In the genomic region with DNA sequence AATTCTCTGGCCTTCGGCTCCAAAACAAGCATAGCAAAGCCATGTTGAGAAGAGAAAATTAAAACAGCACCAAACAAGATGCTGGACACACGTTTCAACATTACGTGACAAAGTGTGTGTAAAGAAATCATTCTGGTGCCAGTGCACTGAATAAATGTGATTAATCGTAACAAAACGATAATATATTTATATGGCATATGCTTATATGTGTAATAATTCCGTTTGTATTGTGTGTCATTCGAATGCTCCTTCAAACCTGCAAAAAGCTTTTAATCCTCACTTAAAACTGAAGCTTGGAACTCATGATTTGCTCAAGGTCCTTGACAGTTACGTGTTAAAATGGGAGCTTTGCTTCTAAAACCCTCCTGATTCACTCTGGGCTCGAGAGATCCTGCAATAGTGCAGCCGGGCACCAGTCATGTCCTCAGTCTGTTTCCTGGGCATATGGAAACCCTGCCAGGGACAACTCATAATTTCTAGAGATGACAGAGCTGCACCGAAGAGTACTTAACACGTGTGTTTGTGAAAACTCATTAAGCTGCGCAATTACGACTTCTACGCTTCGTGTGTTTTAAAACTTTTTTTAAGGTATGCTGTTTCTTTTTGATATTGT, we compare ENCODE assay signal across 8 cellular contexts. TPM values are rescaled to one million over a fixed set of nuclear protein-coding genes. Genes with fewer than 3 reads are reported as not detected.
A peak's percentile ranks its signal among the peaks of the same experiment; 100 is the strongest.
DNase-seq lines count a peak whose midpoint lies in the region; ATAC-seq and TF ChIP-seq lines count a peak whose summit lies in the region.

No MANE protein-coding gene starts in this region.

- no peaks in the 10 kb centered on the region for H3K27me3 Mint-ChIP-seq in Caco-2 (ENCODE audit: insufficient read depth, unreplicated experiment)

- H3K4me2 ChIP-seq in neuronal stem cell (ENCODE audit: insufficient read depth, low read length, poor library complexity, severe bottlenecking), result no peak overlapping the region

- no peaks in the 10 kb centered on the region for H3K9me3 Mint-ChIP-seq in Caco-2 (ENCODE audit: unreplicated experiment)

- DNase-seq in Caco-2 (no peak), MG63 (peak; percentile 68), colonic mucosa (no peak), neuronal stem cell (ENCODE audit: low spot score) (no peak), NCI-H2107 (lab: John Stamatoyannopoulos, UW) (no peak), anterior cingulate cortex (lab: John Stamatoyannopoulos, UW) (no peak), HuH-7 (ENCODE audit: low spot score) (no peak)

- H3K9me3 ChIP-seq in Caco-2 (no peaks in the 10 kb centered on the region), MG63 (peaks cover 10% of the 10 kb centered on the region), colonic mucosa (no peaks in the 10 kb centered on the region), neuronal stem cell (replicated peaks in 1 of 2; ENCODE audit: control insufficient read depth in 2 of 2, insufficient read depth in 1 of 2, low read depth in 1 of 2, low read length in 2 of 2) (peaks cover 9 to 13% of the 10 kb centered on the region in 2 donors)

- peaks cover 64% of the 10 kb centered on the region for H3K36me3 Mint-ChIP-seq in Caco-2 (ENCODE audit: insufficient read depth, unreplicated experiment)

- intact Hi-C loops in Caco-2 (cut with micrococcal nuclease; ENCODE audit: unreplicated experiment), result loop anchor here (1.0 to 5.0 kb wide), 3 partner anchors 30 to 137 kb away; partner anchors contain the start of genes AKAP8 and WIZ
- intact Hi-C loops in colonic mucosa (cut with DNase I), result loop anchor here (10.0 kb wide), 1 partner anchor 135 kb away; no protein-coding TSS in a partner anchor

- H2BK15ac ChIP-seq in neuronal stem cell (ENCODE audit: low read length), result no peak overlapping the region

- TF ChIP-seq CTCF in Caco-2 (IDR thresholded peaks at IDR 0.05; ENCODE audit: insufficient read depth in 1 of 2, low read depth in 1 of 2, low read length in 1 of 2, severe bottlenecking in 1 of 2, unreplicated experiment in 1 of 2) (no peak), colonic mucosa (IDR thresholded peaks at IDR 0.05) (no peak)

- H3K23ac ChIP-seq in neuronal stem cell (ENCODE audit: low read depth, low read length, poor library complexity), result no peak overlapping the region

- no CpG with 5 or more reads among the region's 16 CpGs for WGBS in neuronal stem cell (ENCODE audit: extremely low coverage in 2 of 2, insufficient read length in 2 of 2, insufficient replicate concordance in 1 of 2), 2 donors

- H2AFZ ChIP-seq in neuronal stem cell (ENCODE audit: low read length), result peak overlapping the region; percentile 52

- H3K18ac ChIP-seq in neuronal stem cell (ENCODE audit: low read length), result no peak overlapping the region

- H3K27me3 ChIP-seq in Caco-2 (replicated peaks; ENCODE audit: control insufficient read depth, insufficient read depth, low read length) (no peaks in the 10 kb centered on the region), MG63 (no peaks in the 10 kb centered on the region), colonic mucosa (no peaks in the 10 kb centered on the region), neuronal stem cell (ENCODE audit: control insufficient read depth in 3 of 3, insufficient read depth in 3 of 3, low read depth in 1 of 3, low read length in 3 of 3) (no peaks in the 10 kb centered on the region)

- H3K36me3 ChIP-seq in Caco-2 (ENCODE audit: control insufficient read depth, insufficient read depth, low read length) (peaks cover 3% of the 10 kb centered on the region), MG63 (peaks cover 59% of the 10 kb centered on the region), colonic mucosa (no peaks in the 10 kb centered on the region), neuronal stem cell (replicated peaks in 1 of 2; ENCODE audit: control insufficient read depth in 2 of 2, insufficient read depth in 2 of 2, low read length in 2 of 2) (peaks cover 23 to 63% of the 10 kb centered on the region in 2 donors)

- ATAC-seq in GM18498 (IDR thresholded peaks at IDR 0.05; ENCODE audit: unreplicated experiment), result no peak

- H2BK5ac ChIP-seq in neuronal stem cell (ENCODE audit: low read length), result no peak overlapping the region

- H3K4me1 ChIP-seq in Caco-2 (peaks cover 6% of the 10 kb centered on the region; the same call in 1 of the 2 replicates), colonic mucosa (peaks cover 18% of the 10 kb centered on the region), neuronal stem cell (ENCODE audit: control insufficient read depth in 2 of 2, insufficient read depth in 1 of 2, low read depth in 1 of 2, low read length in 2 of 2) (peaks cover 6 to 8% of the 10 kb centered on the region in 2 donors)

- H2AK5ac ChIP-seq in neuronal stem cell (ENCODE audit: low read depth, low read length), result no peak overlapping the region

- peak overlapping the region; percentile 27 to 63 for H3K9ac ChIP-seq in colonic mucosa (ENCODE audit: low read depth in 2 of 2, low read length in 2 of 2)
- H3K9ac ChIP-seq in neuronal stem cell (ENCODE audit: low read depth, low read length, poor library complexity), result no peak overlapping the region

- H3K4ac ChIP-seq in neuronal stem cell (ENCODE audit: low read length), result no peak overlapping the region

- POLR2A ChIA-PET in Caco-2 (lab: Charles Lee), result interaction anchor here (0.5 to 3.5 kb wide), 10 partner anchors 10 to 1021 kb away, joined by 3 to 40 read pairs (median 7); partner anchors contain the start of gene AKAP8

- H3K4me1 Mint-ChIP-seq in Caco-2 (ENCODE audit: low read depth, unreplicated experiment), result peaks cover 6% of the 10 kb centered on the region

- H2BK12ac ChIP-seq in neuronal stem cell (ENCODE audit: low read length), result no peak overlapping the region

- H4K8ac ChIP-seq in neuronal stem cell (ENCODE audit: low read depth, low read length), result no peak overlapping the region

- H4K91ac ChIP-seq in neuronal stem cell (ENCODE audit: low read depth, low read length, poor library complexity), result no peak overlapping the region

- H3K27ac ChIP-seq in colonic mucosa, result no peak overlapping the region
- H3K27ac ChIP-seq in neuronal stem cell (replicated peaks; ENCODE audit: low read length), result no peak overlapping the region

- no TSS peak for BruUV-seq in Caco-2 (replicated peaks; lab: Mats Ljungman, UMichigan)

- H3K4me3 Mint-ChIP-seq in Caco-2 (ENCODE audit: unreplicated experiment), result peak overlapping the region; percentile 96

- CTCF ChIA-PET in Caco-2 (lab: Charles Lee), result interaction anchor here (0.6 to 3.3 kb wide), 12 partner anchors 13 to 328 kb away, joined by 3 to 61 read pairs (median 6); partner anchors contain the start of gene AKAP8

- H3K4me3 ChIP-seq in Caco-2 (ENCODE audit: low read depth, low read length), result no peak overlapping the region
- peak overlapping the region; percentile 90 for H3K4me3 ChIP-seq in MG63
- H3K4me3 ChIP-seq in colonic mucosa, result peak overlapping the region; percentile 100
- H3K4me3 ChIP-seq in neuronal stem cell (ENCODE audit: low read length in 2 of 2), result peak overlapping the region in 1 of 2 donors; percentile 18

- peaks cover 10% of the 10 kb centered on the region for H3K79me1 ChIP-seq in neuronal stem cell (ENCODE audit: low read depth, low read length)

- no peak overlapping the region for H2BK120ac ChIP-seq in neuronal stem cell (ENCODE audit: low read depth, low read length)

- H3K14ac ChIP-seq in neuronal stem cell (ENCODE audit: low read length), result no peak overlapping the region

- peak overlapping the region; percentile 98 for H3K27ac Mint-ChIP-seq in Caco-2 (ENCODE audit: unreplicated experiment)

RNA-seq across cellular contexts. Expression of gene AKAP8L, which starts 0.7 kb away (rescaled TPM):
- total RNA-seq in Caco-2 (2022) (112 and 127 TPM in 2 replicates), colonic mucosa (10 to 100 TPM; 63.5 to 70.2 TPM)
- total RNA-seq in MG63 (2014; rRNA removed; shearing (Covaris generic); ENCODE audit: low replicate concordance), result 83.8 and 108 TPM in 2 replicates
- 180 TPM for polyA plus RNA-seq in neuronal stem cell (2013, experiment 1 of 2)
- 175 TPM for polyA plus RNA-seq in neuronal stem cell (2013, experiment 2 of 2)

RNA-seq across cellular contexts. Expression of gene WIZ, which starts 30.2 kb away (rescaled TPM):
- 37.5 and 38.6 TPM in 2 replicates for total RNA-seq in Caco-2 (2022)
- total RNA-seq in MG63 (2014; rRNA removed; shearing (Covaris generic); ENCODE audit: low replicate concordance), result 18.0 and 24.3 TPM in 2 replicates
- 10 to 100 TPM; 18.3 to 31.2 TPM for total RNA-seq in colonic mucosa
- 35.1 TPM for polyA plus RNA-seq in neuronal stem cell (2013, experiment 1 of 2)
- 35.0 TPM for polyA plus RNA-seq in neuronal stem cell (2013, experiment 2 of 2)

RNA-seq across cellular contexts. Expression of gene AKAP8, which starts 39.9 kb away (rescaled TPM):
- total RNA-seq in Caco-2 (2022), result 53.5 and 53.7 TPM in 2 replicates
- 29.6 and 30.2 TPM in 2 replicates for total RNA-seq in MG63 (2014; rRNA removed; shearing (Covaris generic); ENCODE audit: low replicate concordance)
- 10 to 100 TPM; 37.0 to 55.2 TPM for total RNA-seq in colonic mucosa
- polyA plus RNA-seq in neuronal stem cell (2013, experiment 1 of 2), result 15.0 TPM
- 15.2 TPM for polyA plus RNA-seq in neuronal stem cell (2013, experiment 2 of 2)

RNA-seq across cellular contexts. Expression of gene RASAL3, which starts 44.8 kb away (rescaled TPM):
- total RNA-seq in Caco-2 (2022) (not detected in 2 replicates), colonic mucosa (1 to 10 TPM; 1.7 to 2.5 TPM)
- total RNA-seq in MG63 (2014; rRNA removed; shearing (Covaris generic); ENCODE audit: low replicate concordance), result 0.25 TPM in 1 of 2 replicates, not detected in the other
- polyA plus RNA-seq in neuronal stem cell (2013, experiment 1 of 2), result 0.04 TPM
- polyA plus RNA-seq in neuronal stem cell (2013, experiment 2 of 2), result 0.06 TPM

RNA-seq across cellular contexts. Expression of gene PGLYRP2, which starts 59.8 kb away (rescaled TPM):
- total RNA-seq in Caco-2 (2022) (not detected in 2 replicates), colonic mucosa (not detected)
- not detected in 2 replicates for total RNA-seq in MG63 (2014; rRNA removed; shearing (Covaris generic); ENCODE audit: low replicate concordance)
- not detected for polyA plus RNA-seq in neuronal stem cell (2013, experiment 1 of 2)
- polyA plus RNA-seq in neuronal stem cell (2013, experiment 2 of 2), result not detected
